13 cellular contexts compared by ENCODE assay signal in the genomic region with DNA sequence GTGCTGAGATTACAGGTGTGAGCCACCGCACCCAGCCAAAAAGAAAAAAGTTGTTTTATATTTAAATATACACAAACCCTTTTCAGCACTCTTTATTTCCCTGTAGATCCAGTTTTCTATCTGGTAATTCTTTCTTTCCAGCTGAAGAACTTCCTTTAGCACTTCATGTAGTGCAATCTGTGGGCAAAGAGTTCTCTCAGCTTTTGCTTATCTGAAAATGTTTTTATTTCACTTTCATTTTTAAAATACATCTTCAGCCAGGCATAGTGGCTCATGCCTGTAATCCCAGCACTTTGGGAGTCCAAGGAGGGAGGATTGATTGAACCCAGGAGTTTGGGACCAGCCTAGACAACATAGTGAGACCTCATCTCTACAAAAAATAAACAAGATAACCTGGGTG.
"Had no signal": no experiment of that assay in that cellular context is flagged by ENCODE, and none has a peak within 500 bp of the region (broad histone marks: within the 10 kb centered on the region; RNA-seq: fewer than 3 reads in every experiment).

No MANE protein-coding gene starts in this region.

- H3K27ac Mint-ChIP-seq: activated CD4-positive, alpha-beta T cell treated with anti-CD3 and anti-CD28 coated beads, Interleukin-2, amount 10 ng/mL, durations not matched to agents 24 days and 14 days; activated T-helper 1 cell treated with anti-CD3 and anti-CD28 coated beads, Interleukin-12 subunit alpha, Interleukin-12 subunit beta, Interleukin-2, Interleukin-4 antibody, amounts not matched to agents 30 ng/mL and 10 ng/mL and 1 ng/mL, durations not matched to agents 14 hours and 24 hours and 36 hours; mesothelial cell of epicardium had no signal

- H3K27ac ChIP-seq: right lobe of liver, thoracic aorta had no signal

- H3K36me3 ChIP-seq: right lobe of liver, spleen, thoracic aorta had no signal

- H3K27me3 ChIP-seq: right lobe of liver, spleen had no signal

- H3K4me3 ChIP-seq: lung, right lobe of liver, spleen, thoracic aorta had no signal

- H3K9me3 ChIP-seq: right lobe of liver, thoracic aorta had no signal

- H3K4me3 Mint-ChIP-seq: activated CD4-positive, alpha-beta T cell treated with anti-CD3 and anti-CD28 coated beads, Interleukin-2, amount 10 ng/mL, durations not matched to agents 24 days and 14 days; activated T-helper 1 cell treated with anti-CD3 and anti-CD28 coated beads, Interleukin-12 subunit alpha, Interleukin-12 subunit beta, Interleukin-2, Interleukin-4 antibody, amounts not matched to agents 30 ng/mL and 10 ng/mL and 1 ng/mL, durations not matched to agents 14 hours and 24 hours and 36 hours; mesothelial cell of epicardium; neural crest cell had no signal

- H3K4me1 Mint-ChIP-seq: neural crest cell had no signal

- DNase-seq: activated CD4-positive, alpha-beta T cell treated with anti-CD3 and anti-CD28 coated beads, Interleukin-2, amount 10 ng/mL, durations not matched to agents 24 days and 14 days; activated CD4-positive, CD25-positive, alpha-beta regulatory T cell; activated CD8-positive, alpha-beta memory T cell treated with anti-CD3 and anti-CD28 coated beads for 24 hours; activated naive CD4-positive, alpha-beta T cell; foreskin fibroblast; right lobe of liver; spleen; SW 1271 had no signal

- H3K4me1 ChIP-seq: right lobe of liver, spleen had no signal
